In the genomic region with DNA sequence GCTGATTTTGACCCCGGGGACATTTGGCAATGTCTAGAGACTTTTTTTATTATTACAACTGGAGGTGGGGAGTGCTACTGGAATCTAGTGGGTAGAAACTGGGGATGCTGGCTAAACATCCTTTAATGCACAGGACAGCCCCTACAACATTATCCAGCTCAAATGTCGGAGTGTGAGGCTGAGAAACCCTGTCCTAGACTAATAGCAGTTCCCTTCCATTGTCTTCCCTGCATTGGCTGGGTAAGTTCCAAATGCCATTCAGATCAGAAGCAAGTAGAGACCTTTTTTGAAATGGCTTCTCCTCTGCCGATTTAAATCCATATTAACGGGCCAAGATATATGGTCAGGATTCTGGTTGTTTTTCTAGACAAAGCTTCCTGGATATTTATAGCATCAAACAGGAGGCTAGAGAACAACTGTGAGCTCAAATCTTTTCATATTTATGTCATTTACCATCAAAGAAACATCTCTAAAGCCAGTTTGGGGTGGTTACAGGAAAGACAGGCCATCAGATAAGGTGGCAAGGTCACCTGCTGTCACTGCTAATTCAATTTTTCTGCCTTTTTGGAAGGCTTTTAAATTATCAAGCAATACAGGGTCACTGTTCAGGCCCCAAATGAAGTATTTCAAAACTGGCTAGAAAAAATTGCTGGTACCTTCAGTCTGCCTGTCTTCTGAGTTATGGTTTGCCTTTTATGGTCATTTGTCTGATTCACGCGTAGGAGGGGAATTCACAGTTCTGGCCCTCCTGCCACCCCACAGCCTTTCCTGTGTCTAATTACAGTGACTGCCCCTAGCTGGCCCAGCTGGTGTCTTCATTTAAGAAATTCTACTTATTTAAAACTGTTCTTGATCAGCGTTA, we compare ENCODE assay signal across 8 cellular contexts. TPM values are rescaled to one million over a fixed set of nuclear protein-coding genes. Genes with fewer than 3 reads are reported as not detected.
A peak's percentile ranks its signal among the peaks of the same experiment; 100 is the strongest.
DNase-seq lines count a peak whose midpoint lies in the region; ATAC-seq and TF ChIP-seq lines count a peak whose summit lies in the region.

No MANE protein-coding gene starts in this region.

- no peaks in the 10 kb centered on the region for H3K27me3 ChIP-seq in iPS-20b (ENCODE audit: insufficient read depth, low read length)
- no peaks in the 10 kb centered on the region for H3K27me3 ChIP-seq in thyroid gland
- no peaks in the 10 kb centered on the region for H3K27me3 ChIP-seq in gastrocnemius medialis

- no peaks in the 10 kb centered on the region for H3K9me3 Mint-ChIP-seq in activated T-cell treated with anti-CD3 and anti-CD28 coated beads, Interleukin-2, amount 50 U/mL, for 72 hours

- intact Hi-C loops in thyroid gland (cut with DNase I) = no loop called here
- intact Hi-C loops in gastrocnemius medialis (cut with DNase I; ENCODE audit: low total_unique reads) = no loop called here

- TF ChIP-seq CTCF in GM13977 (IDR thresholded peaks at IDR 0.05; ENCODE audit: extremely low read depth, insufficient read depth, missing control alignments) (no peak), thyroid gland (IDR thresholded peaks at IDR 0.05) (no peak), gastrocnemius medialis (IDR thresholded peaks at IDR 0.05 in 4 of 5, conservative IDR thresholded peaks at IDR 0.05 in 1 of 5) (no peak)

- H3K4me3 Mint-ChIP-seq in activated T-cell treated with anti-CD3 and anti-CD28 coated beads, Interleukin-2, amount 50 U/mL, for 72 hours = peak overlapping the region; percentile 56 to 60

- in situ Hi-C loops in GM13977 (cut with MboI; ENCODE audit: low pct_unique_long_range_greater_than_20kb, low sequenced_read_pairs, unreplicated experiment) = no loop called here
- in situ Hi-C loops in gastrocnemius medialis (cut with MboI; ENCODE audit: low sequenced_read_pairs in 4 of 4) = loop anchor here in 1 of 4 donors (25.0 kb wide), 1 partner anchor 192 kb away; no protein-coding TSS in a partner anchor

- peak overlapping the region; percentile 99 for H3K27ac Mint-ChIP-seq in activated T-cell treated with anti-CD3 and anti-CD28 coated beads, Interleukin-2, amount 50 U/mL, for 72 hours

- H3K36me3 ChIP-seq in iPS-20b (ENCODE audit: insufficient read depth, low read depth, low read length) = peaks cover 94% of the 10 kb centered on the region
- peaks cover 0 to 4% of the 10 kb centered on the region in 2 donors for H3K36me3 ChIP-seq in thyroid gland
- H3K36me3 ChIP-seq in gastrocnemius medialis = peaks cover 3 to 62% of the 10 kb centered on the region in 2 donors

- TF ChIP-seq POLR2A in thyroid gland (IDR thresholded peaks at IDR 0.05) (no peak), gastrocnemius medialis (IDR thresholded peaks at IDR 0.05) (no peak)

- peak; percentile 85 for DNase-seq in GM13977 (ENCODE audit: low spot score)
- peak; percentile 56 to 60 for DNase-seq in Kasumi-1 (lab: John Stamatoyannopoulos, UW)
- DNase-seq in activated T-cell treated with anti-CD3 and anti-CD28 coated beads, Interleukin-2, amount 50 U/mL, for 72 hours = peak; percentile 60 to 68
- peak; percentile 32 to 55 for DNase-seq in stimulated activated CD8-positive, alpha-beta memory T cell treated with anti-CD3 and anti-CD28 coated beads, Interleukin-15, amount 100 ng/mL, for 48 hours (ENCODE audit: low read depth in 2 of 2)
- no peak for DNase-seq in thyroid gland
- no peak for DNase-seq in gastrocnemius medialis

- no peaks in the 10 kb centered on the region for H3K4me1 ChIP-seq in iPS-20b (ENCODE audit: insufficient read depth, low read length)
- peaks cover 15 to 25% of the 10 kb centered on the region in 2 donors for H3K4me1 ChIP-seq in thyroid gland
- H3K4me1 ChIP-seq in gastrocnemius medialis = no peaks in the 10 kb centered on the region

- no peaks in the 10 kb centered on the region for H3K27me3 Mint-ChIP-seq in activated T-cell treated with anti-CD3 and anti-CD28 coated beads, Interleukin-2, amount 50 U/mL, for 72 hours (ENCODE audit: low read depth)

- ATAC-seq in GM21723 (IDR thresholded peaks at IDR 0.05; ENCODE audit: unreplicated experiment) (peak; percentile 93), gastrocnemius medialis (no peak)
- ATAC-seq in activated T-cell treated with anti-CD3 and anti-CD28 coated beads, Interleukin-2, amount 50 U/mL, for 72 hours (replicated peaks in 1 of 2) = peak; percentile 94 to 96

- peak overlapping the region; percentile 8; the same call in 1 of the 2 replicates for H3K9ac ChIP-seq in iPS-20b (ENCODE audit: low read depth, low read length)

- peaks cover 12 to 44% of the 10 kb centered on the region in 2 donors for H3K36me3 Mint-ChIP-seq in activated T-cell treated with anti-CD3 and anti-CD28 coated beads, Interleukin-2, amount 50 U/mL, for 72 hours (ENCODE audit: insufficient read depth in 2 of 2)

- WGBS in thyroid gland, 2 donors = 84 to 89% methylated on average over 7 of the region's 7 CpGs

- H3K4me1 Mint-ChIP-seq in activated T-cell treated with anti-CD3 and anti-CD28 coated beads, Interleukin-2, amount 50 U/mL, for 72 hours (ENCODE audit: low read depth) = peaks cover 50% of the 10 kb centered on the region

- H3K4me3 ChIP-seq in iPS-20b (ENCODE audit: low read length) = no peak overlapping the region
- no peak overlapping the region for H3K4me3 ChIP-seq in thyroid gland (replicated peaks in 1 of 3)
- no peak overlapping the region for H3K4me3 ChIP-seq in gastrocnemius medialis

- no peak overlapping the region for H3K27ac ChIP-seq in iPS-20b (ENCODE audit: low read length)
- no peak overlapping the region for H3K27ac ChIP-seq in thyroid gland
- H3K27ac ChIP-seq in gastrocnemius medialis = peak overlapping the region in 1 of 4 donors; percentile 1

- H3K9me3 ChIP-seq in iPS-20b (ENCODE audit: insufficient read depth, low read depth, low read length) (no peaks in the 10 kb centered on the region), thyroid gland (no peaks in the 10 kb centered on the region), gastrocnemius medialis (no peaks in the 10 kb centered on the region)

RNA-seq across cellular contexts. Expression of gene AKAP5, which starts 20.1 kb away (rescaled TPM):
- 1 to 10 TPM; 1.2 to 1.9 TPM for total RNA-seq in activated T-cell treated with anti-CD3 and anti-CD28 coated beads, Interleukin-2, amount 50 U/mL, for 72 hours
- total RNA-seq in thyroid gland (1 to 10 TPM in 3 of 4 donors, under 1 TPM in 1; 0.92 to 1.3 (median 1.0) TPM), gastrocnemius medialis (under 1 TPM; 0.04 to 0.87 (median 0.42) TPM)

RNA-seq across cellular contexts. Expression of gene MTHFD1, which starts 57.1 kb away (rescaled TPM):
- total RNA-seq in activated T-cell treated with anti-CD3 and anti-CD28 coated beads, Interleukin-2, amount 50 U/mL, for 72 hours = 100 to 1,000 TPM; 123 to 164 TPM
- total RNA-seq in thyroid gland = 10 to 100 TPM; 26.9 to 48.0 (median 33.2) TPM
- total RNA-seq in gastrocnemius medialis = 10 to 100 TPM; 36.2 to 68.7 (median 42.0) TPM

RNA-seq across cellular contexts. Expression of gene ZBTB25, which starts 58.4 kb away (rescaled TPM):
- total RNA-seq in activated T-cell treated with anti-CD3 and anti-CD28 coated beads, Interleukin-2, amount 50 U/mL, for 72 hours = 10 to 100 TPM; 30.4 to 31.3 TPM
- total RNA-seq in thyroid gland = 10 to 100 TPM; 15.9 to 23.0 (median 17.7) TPM
- 10 to 100 TPM in 2 of 4 donors, 1 to 10 TPM in 2; 6.9 to 13.7 (median 10.4) TPM for total RNA-seq in gastrocnemius medialis

RNA-seq across cellular contexts. Expression of gene ZBTB1, which starts 59.4 kb away (rescaled TPM):
- 10 to 100 TPM; 46.9 to 49.5 TPM for total RNA-seq in activated T-cell treated with anti-CD3 and anti-CD28 coated beads, Interleukin-2, amount 50 U/mL, for 72 hours
- total RNA-seq in thyroid gland (10 to 100 TPM; 44.5 to 72.0 (median 55.9) TPM), gastrocnemius medialis (10 to 100 TPM; 36.9 to 49.2 (median 38.0) TPM)

Comparison
In these comparisons a context has a peak if more than half of its experiments do, and no peak if none do; other contexts are left out.
1. DNase-seq: peak in GM13977 (single experiment), Kasumi-1 (2 of 2), activated T-cell treated with anti-CD3 and anti-CD28 coated beads, Interleukin-2, amount 50 U/mL, for 72 hours (2 of 2) and stimulated activated CD8-positive, alpha-beta memory T cell treated with anti-CD3 and anti-CD28 coated beads, Interleukin-15, amount 100 ng/mL, for 48 hours (2 of 2); none in thyroid gland (0 of 2) and gastrocnemius medialis (0 of 2).
2. ATAC-seq: peak in GM21723 (single experiment) and activated T-cell treated with anti-CD3 and anti-CD28 coated beads, Interleukin-2, amount 50 U/mL, for 72 hours (2 of 2); none in gastrocnemius medialis (0 of 2).